In genomic region chr7:140611641-140612040, GRCh38 we compare ENCODE assay signal across 18 cellular contexts. TPM values are rescaled to one million over a fixed set of nuclear protein-coding genes. Genes with fewer than 3 reads are reported as not detected.
"Had no signal": no experiment of that assay in that cellular context is flagged by ENCODE, and none has a peak within 500 bp of the region (broad histone marks: within the 10 kb centered on the region; RNA-seq: fewer than 3 reads in every experiment).

No MANE protein-coding gene starts in this region.

- H3K9me3 Mint-ChIP-seq: activated B cell treated with CpG ODN at 0.5 μM for 24 hours; activated naive CD4-positive, alpha-beta T cell treated with anti-CD3 and anti-CD28 coated beads, Interleukin-2, amount 50 U/mL, for 72 hours; activated T-cell treated with anti-CD3 and anti-CD28 coated beads, Interleukin-2, amount 50 U/mL, for 72 hours; neural progenitor cell; T-helper 2 cell treated with Interferon-gamma antibody and Interleukin-4, amounts not matched to agents 5 μg/mL and 100 μg/mL, for 36 hours had no signal

- H3K36me3 Mint-ChIP-seq: activated naive CD4-positive, alpha-beta T cell treated with anti-CD3 and anti-CD28 coated beads, Interleukin-2, amount 50 U/mL, for 72 hours; naive thymus-derived CD4-positive, alpha-beta T cell had no signal

- DNase-seq: activated B cell treated with CpG ODN at 0.5 μM for 24 hours; activated CD4-positive, alpha-beta T cell treated with anti-CD3 and anti-CD28 coated beads for 48 hours; activated CD8-positive, alpha-beta T cell treated with anti-CD3 and anti-CD28 coated beads, Interleukin-2, amount 10 ng/mL, durations not matched to agents 7 days and 5 days; activated gamma-delta T cell; activated T-cell treated with anti-CD3 and anti-CD28 coated beads, Interleukin-2, amount 50 U/mL, for 72 hours; adrenal gland; body of pancreas; dorsolateral prefrontal cortex; left colon; midbrain; naive thymus-derived CD4-positive, alpha-beta T cell; stimulated activated CD4-positive, alpha-beta T cell treated with anti-CD3 and anti-CD28 coated beads, Interleukin-15, amount 100 ng/mL, for 24 hours; stimulated activated CD4-positive, alpha-beta T cell treated with anti-CD3 and anti-CD28 coated beads, Interleukin-4, amount 100 ng/mL, for 1 hour; stomach; testis had no signal

- H3K27ac Mint-ChIP-seq: activated B cell treated with CpG ODN at 0.5 μM for 24 hours; activated CD8-positive, alpha-beta T cell treated with anti-CD3 and anti-CD28 coated beads, Interleukin-2, amount 10 ng/mL, durations not matched to agents 7 days and 5 days; activated naive CD4-positive, alpha-beta T cell treated with anti-CD3 and anti-CD28 coated beads, Interleukin-2, amount 50 U/mL, for 72 hours; activated T-cell treated with anti-CD3 and anti-CD28 coated beads, Interleukin-2, amount 50 U/mL, for 72 hours; naive thymus-derived CD4-positive, alpha-beta T cell; neural progenitor cell; T-helper 2 cell treated with Interferon-gamma antibody and Interleukin-4, amounts not matched to agents 5 μg/mL and 100 μg/mL, for 36 hours had no signal

- H3K4me1 Mint-ChIP-seq: activated B cell treated with CpG ODN at 0.5 μM for 24 hours; naive thymus-derived CD4-positive, alpha-beta T cell had no signal

- H3K4me3 Mint-ChIP-seq: activated B cell treated with CpG ODN at 0.5 μM for 24 hours; activated CD8-positive, alpha-beta T cell treated with anti-CD3 and anti-CD28 coated beads, Interleukin-2, amount 10 ng/mL, durations not matched to agents 7 days and 5 days; activated T-cell treated with anti-CD3 and anti-CD28 coated beads, Interleukin-2, amount 50 U/mL, for 72 hours; naive thymus-derived CD4-positive, alpha-beta T cell; neural progenitor cell; T-helper 2 cell treated with Interferon-gamma antibody and Interleukin-4, amounts not matched to agents 5 μg/mL and 100 μg/mL, for 36 hours had no signal

RNA-seq across cellular contexts. Expression of gene DENND2A, which starts 29.0 kb away (rescaled TPM):
- total RNA-seq: activated B cell treated with CpG ODN at 0.5 μM for 24 hours; activated CD8-positive, alpha-beta T cell treated with anti-CD3 and anti-CD28 coated beads, Interleukin-2, amount 10 ng/mL, durations not matched to agents 7 days and 5 days; activated naive CD4-positive, alpha-beta T cell treated with anti-CD3 and anti-CD28 coated beads, Interleukin-2, amount 50 U/mL, for 72 hours; activated T-cell treated with anti-CD3 and anti-CD28 coated beads, Interleukin-2, amount 50 U/mL, for 72 hours; naive thymus-derived CD4-positive, alpha-beta T cell had no signal
- polyA plus RNA-seq: naive thymus-derived CD4-positive, alpha-beta T cell had no signal
